Comparison of ENCODE assay signal across 8 cellular contexts in the genomic region with DNA sequence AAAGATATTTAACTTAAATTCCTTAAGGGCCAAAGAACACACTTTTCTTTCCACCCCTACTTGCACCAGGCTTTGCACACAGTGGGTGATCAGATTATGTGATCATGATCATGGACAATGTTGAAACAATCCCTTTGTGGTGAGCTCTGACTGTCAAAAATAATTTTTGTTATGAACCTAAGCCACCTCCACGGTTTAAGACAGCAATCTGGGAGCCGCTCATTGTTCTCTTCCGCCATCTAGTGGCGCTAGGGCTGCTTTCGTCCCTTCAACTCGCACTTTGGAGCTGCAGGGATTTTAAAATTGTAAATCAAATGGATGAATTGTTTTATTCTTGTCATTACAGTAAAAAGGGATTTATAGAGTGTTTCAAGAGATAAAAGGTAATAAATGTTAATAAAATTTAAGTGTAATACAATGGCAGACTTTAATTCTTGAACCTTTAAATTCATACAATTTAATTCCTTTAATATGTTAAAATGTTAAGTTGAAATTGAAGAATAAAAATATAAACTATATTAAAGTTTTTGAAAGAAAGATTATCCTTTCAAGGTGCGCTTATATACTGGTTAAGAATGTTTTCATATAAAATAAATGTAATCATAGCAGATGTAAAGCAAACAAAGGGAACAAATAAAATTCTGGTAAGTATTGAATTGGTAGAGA. TPM values are rescaled to one million over a fixed set of nuclear protein-coding genes. Genes with fewer than 3 reads are reported as not detected.
A peak's percentile ranks its signal among the peaks of the same experiment; 100 is the strongest.
DNase-seq lines count a peak whose midpoint lies in the region; ATAC-seq and TF ChIP-seq lines count a peak whose summit lies in the region.

No MANE protein-coding gene starts in this region.

- H2BK5ac ChIP-seq in IMR-90 (ENCODE audit: low read depth, low read length, poor library complexity, severe bottlenecking): no peak overlapping the region

- H3K23ac ChIP-seq in IMR-90 (ENCODE audit: low read depth, low read length): no peak overlapping the region

- TF ChIP-seq POLR2A in IMR-90 (IDR thresholded peaks at IDR 0.05; ENCODE audit: low read depth, low read length): no peak

- H3K27me3 Mint-ChIP-seq in nephron progenitor cell (ENCODE audit: low read depth, poor library complexity): no peaks in the 10 kb centered on the region

- H4K91ac ChIP-seq in IMR-90 (ENCODE audit: insufficient read depth, low read depth, low read length): no peak overlapping the region

- H3K4me3 ChIP-seq in IMR-90 (ENCODE audit: insufficient read depth, low read depth, low read length): no peak overlapping the region
- peak overlapping the region; percentile 69 for H3K4me3 ChIP-seq in OCI-LY3 (ENCODE audit: low read length)

- no peaks in the 10 kb centered on the region for H3K9me1 ChIP-seq in IMR-90 (ENCODE audit: insufficient read depth, low read length)

- H3K79me1 ChIP-seq in IMR-90 (ENCODE audit: low read depth in 1 of 2, low read length in 2 of 2): no peaks in the 10 kb centered on the region

- peaks cover 15% of the 10 kb centered on the region for H3K4me1 Mint-ChIP-seq in nephron progenitor cell

- no peak overlapping the region for H2AK5ac ChIP-seq in IMR-90 (ENCODE audit: low read depth, low read length)

- no TSS peak for BruUV-seq in IMR-90 (replicated peaks; lab: Mats Ljungman, UMichigan)

- ATAC-seq in GM21529 (IDR thresholded peaks at IDR 0.05; ENCODE audit: unreplicated experiment): peak; percentile 96
- ATAC-seq in IMR-90 (ENCODE audit: low read depth): peak; percentile 94
- peak; percentile 71 for ATAC-seq in esophagus mucosa

- no peak overlapping the region for H4K5ac ChIP-seq in IMR-90 (ENCODE audit: low read depth, low read length)

- CTCF ChIA-PET in IMR-90 (lab: Yijun Ruan, JAX): interaction anchor here (0.5 to 1.1 kb wide), 9 partner anchors 9 to 857 kb away, joined by 3 to 7 read pairs (median 3); no protein-coding TSS in a partner anchor

- in situ Hi-C loops in IMR-90 (cut with MboI; ENCODE audit: low sequenced_read_pairs): no loop called here

- WGBS in IMR-90 (ENCODE audit: extremely low coverage in 2 of 2, insufficient read length in 1 of 2), 2 experiments: no CpG with 5 or more reads among the region's 7 CpGs

- no peak overlapping the region for H3K27ac Mint-ChIP-seq in nephron progenitor cell

- no peaks in the 10 kb centered on the region for H3K36me3 Mint-ChIP-seq in nephron progenitor cell (ENCODE audit: low read depth)

- no peaks in the 10 kb centered on the region for H3K79me2 ChIP-seq in OCI-LY3 (ENCODE audit: low read length)

- H3K4ac ChIP-seq in IMR-90 (ENCODE audit: low read depth, low read length): no peak overlapping the region

- no peak overlapping the region for H2BK15ac ChIP-seq in IMR-90 (ENCODE audit: low read depth, low read length)

- no peaks in the 10 kb centered on the region for H3K27me3 ChIP-seq in IMR-90 (ENCODE audit: control insufficient read depth, insufficient read depth, low read length)
- H3K27me3 ChIP-seq in OCI-LY3 (ENCODE audit: low read depth, low read length): no peaks in the 10 kb centered on the region

- H3K56ac ChIP-seq in IMR-90 (ENCODE audit: extremely low read depth, insufficient read depth, low read length): no peak overlapping the region

- H3K9ac ChIP-seq in IMR-90 (ENCODE audit: low read depth, low read length): no peak overlapping the region
- no peak overlapping the region for H3K9ac ChIP-seq in OCI-LY3 (ENCODE audit: low read length)

- H3K4me3 Mint-ChIP-seq in nephron progenitor cell: no peak overlapping the region

- H4K20me1 ChIP-seq in IMR-90 (ENCODE audit: insufficient read depth, low read length): no peaks in the 10 kb centered on the region
- no peaks in the 10 kb centered on the region for H4K20me1 ChIP-seq in OCI-LY3 (ENCODE audit: insufficient read depth, low read length)

- H2AK9ac ChIP-seq in IMR-90 (replicated peaks; ENCODE audit: low read depth, low read length, poor library complexity): no peak overlapping the region

- POLR2A ChIA-PET in IMR-90 (lab: Charles Lee; ENCODE audit: unreplicated experiment): no interaction called here

- no peaks in the 10 kb centered on the region for H3K9me3 Mint-ChIP-seq in nephron progenitor cell

- H3K14ac ChIP-seq in IMR-90 (replicated peaks; ENCODE audit: low read depth, low read length): no peak overlapping the region

- no peak overlapping the region for H4K8ac ChIP-seq in IMR-90 (ENCODE audit: low read depth in 2 of 2, low read length in 2 of 2)

- dilution Hi-C loops in IMR-90 (cut with HindIII; ENCODE audit: low sequenced_read_pairs, unreplicated experiment): no loop called here

- TF ChIP-seq RAD21 in IMR-90 (IDR thresholded peaks at IDR 0.05; ENCODE audit: low read length): peak; percentile 63

- TF ChIP-seq CTCF in IMR-90 (conservative IDR thresholded peaks at IDR 0.05; ENCODE audit: low read depth, low read length) (peak; percentile 87), OCI-LY3 (IDR thresholded peaks at IDR 0.05; ENCODE audit: low read depth, low read length) (peak; percentile 98), nephron progenitor cell (IDR thresholded peaks at IDR 0.05) (peak; percentile 94)

- H3K4me1 ChIP-seq in IMR-90 (ENCODE audit: control insufficient read depth, insufficient read depth, low read length) (no peaks in the 10 kb centered on the region), OCI-LY3 (ENCODE audit: low read length) (peaks cover 6% of the 10 kb centered on the region; the same call in 1 of the 2 replicates)

- H3K18ac ChIP-seq in IMR-90 (ENCODE audit: low read depth, low read length): no peak overlapping the region

- DNase-seq in DMS53 treated with DMSO at 0.1 percent for 48 hours (lab: John Stamatoyannopoulos, UW; ENCODE audit: unreplicated experiment) (peak; percentile 56), IMR-90 (peak; percentile 58), activated T-cell treated with anti-CD3 and anti-CD28 coated beads for 1 hour (ENCODE audit: low read depth) (peak; percentile 45), nephron progenitor cell (peak; percentile 76)
- peak; percentile 53 for DNase-seq in stimulated activated naive CD4-positive, alpha-beta T cell treated with Interleukin-2 at 50 U/mL for 16 hours (lab: John Stamatoyannopoulos, UW)

- H3K4me2 ChIP-seq in IMR-90 (ENCODE audit: low read depth, low read length): peak overlapping the region; percentile 97
- H3K4me2 ChIP-seq in OCI-LY3 (ENCODE audit: low read length): peak overlapping the region; percentile 90

- no peak overlapping the region for H2BK120ac ChIP-seq in IMR-90 (ENCODE audit: low read depth, low read length)

- H2AFZ ChIP-seq in IMR-90 (replicated peaks; ENCODE audit: low read length, poor library complexity) (peak overlapping the region; percentile 15), OCI-LY3 (ENCODE audit: low read depth, low read length) (0 out of 2 replicates have a peak overlapping the region, but pooled peaks have one; percentile 54)

- H3K36me3 ChIP-seq in IMR-90 (ENCODE audit: control insufficient read depth, insufficient read depth, low read length) (no peaks in the 10 kb centered on the region), OCI-LY3 (replicated peaks; ENCODE audit: low read depth, low read length) (no peaks in the 10 kb centered on the region)

- no peak overlapping the region for H2BK20ac ChIP-seq in IMR-90 (ENCODE audit: low read depth, low read length)

- intact Hi-C loops in IMR-90 (cut with micrococcal nuclease): loop anchor here (1.0 kb wide), 1 partner anchor 304 kb away; no protein-coding TSS in a partner anchor

- H3K27ac ChIP-seq in IMR-90 (ENCODE audit: insufficient read depth, low read length) (no peak overlapping the region), OCI-LY3 (ENCODE audit: low read length) (no peak overlapping the region)

- H3K9me3 ChIP-seq in IMR-90 (ENCODE audit: control insufficient read depth, insufficient read depth, low read length) (no peaks in the 10 kb centered on the region), OCI-LY3 (ENCODE audit: insufficient read depth, low read length) (no peaks in the 10 kb centered on the region)

TF ChIP-seq in IMR-90, 13 proteins besides CTCF, POLR2A, EP300 and RAD21:
- TF ChIP-seq MXI1 (IDR thresholded peaks at IDR 0.05; ENCODE audit: borderline replicate concordance, low read depth, low read length): no peak
- peak; percentile 51 for TF ChIP-seq SMC3 (IDR thresholded peaks at IDR 0.05; ENCODE audit: low read depth, low read length)

RNA-seq across cellular contexts. Expression of gene ARL6, which starts 45.3 kb away (rescaled TPM):
- total RNA-seq in IMR-90 (2012; rRNA removed): 3.4 and 11.7 TPM in 2 replicates
- polyA plus RNA-seq in IMR-90 (2012; rRNA removed): 2.1 and 3.1 TPM in 2 replicates
- 1.2 and 1.5 TPM in 2 replicates for polyA plus RNA-seq in IMR-90 (2012; cell fraction: cytosol; rRNA removed)
- 0.88 and 1.9 TPM in 2 replicates for polyA plus RNA-seq in IMR-90 (2012; cell fraction: nucleus; rRNA removed; ENCODE audit: low replicate concordance)
- 3.5 TPM for total RNA-seq in esophagus mucosa
